Comparison of ENCODE assay signal across 1 cellular context in genomic region chr2:240958366-240959213, GRCh38.
TF ChIP-seq lines count a peak whose summit lies in the region.

No MANE protein-coding gene starts in this region.

TF ChIP-seq in HepG2, 621 proteins besides CTCF, POLR2A, EP300 and RAD21:
- TF ChIP-seq ZNF446 (CRISPR knock-in tag; IDR thresholded peaks at IDR 0.05), result 0 out of 2 replicates have a peak, but pooled peaks have one; percentile 39
- peak; percentile 3 for TF ChIP-seq AGO2 (optimal IDR thresholded peaks at IDR 0.05; ENCODE audit: low read depth, low read length)
- peak; percentile 65; the same call in 1 of the 2 replicates for TF ChIP-seq ZSCAN25 (CRISPR knock-in tag; IDR thresholded peaks at IDR 0.05)
- TF ChIP-seq ERF (CRISPR knock-in tag; IDR thresholded peaks at IDR 0.05), result no peak
- 0 out of 2 replicates have a peak, but pooled peaks have one; percentile 19 for TF ChIP-seq KDM5B (CRISPR knock-in tag; IDR thresholded peaks at IDR 0.05; ENCODE audit: borderline replicate concordance)
- no peak for TF ChIP-seq ZNF674 (CRISPR knock-in tag; IDR thresholded peaks at IDR 0.05; ENCODE audit: low read depth)
- TF ChIP-seq MEIS1 (CRISPR knock-in tag; IDR thresholded peaks at IDR 0.05; ENCODE audit: borderline replicate concordance), result 0 out of 2 replicates have a peak, but pooled peaks have one; percentile 47
- TF ChIP-seq POLR2AphosphoS5 (IDR thresholded peaks at IDR 0.05; ENCODE audit: low read depth, low read length), result no peak
- peak; percentile 41; the same call in 1 of the 2 replicates for TF ChIP-seq TARDBP (CRISPR knock-in tag; IDR thresholded peaks at IDR 0.05)
